Comparison of ENCODE assay signal across 3 cellular contexts in genomic region chr3:13663781-13664535, GRCh38.
"Had no signal": no experiment of that assay in that cellular context is flagged by ENCODE, and none has a peak within 500 bp of the region (broad histone marks: within the 10 kb centered on the region; RNA-seq: fewer than 3 reads in every experiment).

No MANE protein-coding gene starts in this region.

- H3K4me3 ChIP-seq: GM12878 had no signal

- DNase-seq: GDM1, GF-D8 had no signal

- ATAC-seq: GM12878 had no signal
